In genomic region chr2:46580416-46580815, GRCh38 we compare ENCODE assay signal across 1 cellular context.
TF ChIP-seq lines count a peak whose summit lies in the region.

No MANE protein-coding gene starts in this region.

TF ChIP-seq in IMR-90, 13 proteins besides CTCF, POLR2A, EP300 and RAD21:
- TF ChIP-seq BHLHE40 (IDR thresholded peaks at IDR 0.05; ENCODE audit: low read depth, low read length): no peak
- TF ChIP-seq NFE2L2 (IDR thresholded peaks at IDR 0.05; ENCODE audit: low read depth, low read length): no peak
- no peak for TF ChIP-seq CEBPB (IDR thresholded peaks at IDR 0.05; ENCODE audit: low read depth, low read length)
- TF ChIP-seq SMC3 (IDR thresholded peaks at IDR 0.05; ENCODE audit: low read depth, low read length): no peak
- TF ChIP-seq CHD1 (IDR thresholded peaks at IDR 0.05; ENCODE audit: low read depth, low read length): no peak
- TF ChIP-seq RFX5 (IDR thresholded peaks at IDR 0.05; ENCODE audit: low read depth, low read length): no peak
- no peak for TF ChIP-seq FOS (IDR thresholded peaks at IDR 0.05; ENCODE audit: low read depth, low read length)
- no peak for TF ChIP-seq ELK1 (IDR thresholded peaks at IDR 0.05; ENCODE audit: borderline replicate concordance, low read depth, low read length)
- no peak for TF ChIP-seq RCOR1 (IDR thresholded peaks at IDR 0.05; ENCODE audit: insufficient replicate concordance, low read length)
- no peak for TF ChIP-seq MAFK (IDR thresholded peaks at IDR 0.05; ENCODE audit: low read depth, low read length)
- no peak for TF ChIP-seq USF2 (IDR thresholded peaks at IDR 0.05; ENCODE audit: low read depth, low read length)
- TF ChIP-seq MXI1 (IDR thresholded peaks at IDR 0.05; ENCODE audit: borderline replicate concordance, low read depth, low read length): no peak
- TF ChIP-seq MAZ (IDR thresholded peaks at IDR 0.05; ENCODE audit: borderline replicate concordance, low read depth, low read length): no peak
